In the genomic region with DNA sequence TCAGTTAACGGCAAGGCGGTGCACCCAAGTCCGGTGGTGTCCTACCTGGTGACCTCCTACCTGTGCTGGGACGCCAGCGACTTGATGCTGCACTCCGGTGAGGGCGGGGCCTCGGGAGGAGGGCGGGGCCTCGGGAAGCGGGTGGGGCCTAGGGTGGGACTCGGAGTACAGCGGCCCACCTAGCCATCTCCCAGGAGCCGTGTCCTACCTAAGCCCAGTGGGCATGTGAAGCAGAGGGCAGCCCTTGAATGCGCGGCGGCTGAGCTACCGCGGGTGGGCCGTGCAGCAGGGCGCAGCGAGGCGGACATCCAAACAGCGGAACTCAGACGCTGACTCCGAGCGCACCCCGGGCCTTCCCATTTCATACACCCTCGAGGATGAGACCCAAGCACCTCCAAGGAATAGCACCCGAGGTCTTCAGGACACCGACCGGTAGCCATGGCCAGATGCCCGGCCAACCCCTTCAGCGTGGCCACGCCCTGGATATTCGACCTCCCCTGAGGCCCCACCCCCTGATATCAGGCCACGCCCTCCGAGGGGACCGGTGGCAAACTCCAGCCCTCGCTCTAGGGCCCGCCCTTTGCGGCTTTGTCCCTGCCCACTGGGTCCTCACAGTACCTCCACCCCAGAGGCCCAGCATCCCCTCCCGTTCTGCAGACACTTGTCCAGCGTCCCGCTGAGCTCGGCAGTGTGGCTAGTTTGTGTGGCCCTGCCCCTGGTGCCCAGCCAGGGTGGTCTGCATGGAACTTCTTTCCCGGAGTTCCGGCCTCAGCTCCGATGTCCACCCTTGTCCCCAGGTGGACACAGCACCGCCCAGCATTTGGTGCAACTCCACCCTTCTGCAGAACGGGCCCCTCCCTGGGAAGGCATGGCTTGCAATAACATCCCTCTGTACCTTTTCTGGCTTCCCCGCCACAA, we compare ENCODE assay signal across 9 cellular contexts. TPM values are rescaled to one million over a fixed set of nuclear protein-coding genes. Genes with fewer than 3 reads are reported as not detected.
DNase-seq lines count a peak whose midpoint lies in the region; ATAC-seq and TF ChIP-seq lines count a peak whose summit lies in the region.
"Had no signal": no experiment of that assay in that cellular context is flagged by ENCODE, and none has a peak within 500 bp of the region (broad histone marks: within the 10 kb centered on the region; RNA-seq: fewer than 3 reads in every experiment).

No MANE protein-coding gene starts in this region.

- H3K9ac ChIP-seq in SK-N-SH: no peak overlapping the region

- POLR2A ChIA-PET in SK-N-SH (lab: Yijun Ruan, JAX): interaction anchor here (1.5 kb wide), 1 partner anchor 13 kb away, joined by 3 read pairs; no protein-coding TSS in a partner anchor
- POLR2A ChIA-PET in naive thymus-derived CD4-positive, alpha-beta T cell (lab: Charles Lee): no interaction called here

- WGBS in SK-N-SH (ENCODE audit: low lambda C conversion rate): 14% methylated on average over 30 of the region's 52 CpGs

- in situ Hi-C loops in gastrocnemius medialis (cut with MboI; ENCODE audit: low sequenced_read_pairs in 4 of 4): no loop called here

- no peaks in the 10 kb centered on the region for H3K9me2 ChIP-seq in SK-N-SH

- H4K20me1 ChIP-seq in SK-N-SH (ENCODE audit: insufficient read depth): no peaks in the 10 kb centered on the region

- H3K36me3 Mint-ChIP-seq in naive thymus-derived CD4-positive, alpha-beta T cell: peaks cover 0 to 7% (median 4%) of the 10 kb centered on the region in 5 donors

- H3K36me3 ChIP-seq in SK-N-SH (replicated peaks in 1 of 2; ENCODE audit: control insufficient read depth in 1 of 2, insufficient read depth in 2 of 2, low read length in 1 of 2): no peaks in the 10 kb centered on the region
- no peaks in the 10 kb centered on the region for H3K36me3 ChIP-seq in naive thymus-derived CD4-positive, alpha-beta T cell (ENCODE audit: control insufficient read depth in 2 of 3, insufficient read depth in 3 of 3, low read length in 3 of 3)
- no peaks in the 10 kb centered on the region for H3K36me3 ChIP-seq in gastrocnemius medialis

- intact Hi-C loops in naive thymus-derived CD4-positive, alpha-beta T cell (cut with micrococcal nuclease): loop anchor here in 1 of 2 donors (1.0 kb wide), 1 partner anchor 13 kb away; no protein-coding TSS in a partner anchor
- intact Hi-C loops in gastrocnemius medialis (cut with DNase I; ENCODE audit: low total_unique reads): no loop called here

- no peak for TF ChIP-seq RAD21 in SK-N-SH (IDR thresholded peaks at IDR 0.05; ENCODE audit: low read length)

- peak overlapping the region; percentile 69 for H3K4me2 ChIP-seq in SK-N-SH

- TF ChIP-seq POLR2A in gastrocnemius medialis (IDR thresholded peaks at IDR 0.05): no peak

- peak overlapping the region; percentile 52 to 55; a peak in 3 of 4 replicates for H3K4me3 ChIP-seq in SK-N-SH (ENCODE audit: low read depth in 2 of 2, low read length in 1 of 2)
- peak overlapping the region; percentile 49 for H3K4me3 ChIP-seq in coronary artery
- H3K4me3 ChIP-seq in naive thymus-derived CD4-positive, alpha-beta T cell (ENCODE audit: low read length): peak overlapping the region; percentile 46
- peak overlapping the region in 2 of 4 donors; percentile 25 to 28 for H3K4me3 ChIP-seq in gastrocnemius medialis

- peak; percentile 42 for DNase-seq in EH (ENCODE audit: low read depth)
- DNase-seq in SK-N-SH: peak; percentile 95
- DNase-seq in coronary artery (ENCODE audit: low spot score): no peak
- DNase-seq in naive thymus-derived CD4-positive, alpha-beta T cell: peak in 1 of 9 donors; percentile 81
- no peak for DNase-seq in gastrocnemius medialis
- no peak for DNase-seq in amniotic stem cell (lab: John Stamatoyannopoulos, UW)

- H3K4me1 Mint-ChIP-seq in naive thymus-derived CD4-positive, alpha-beta T cell: peaks cover 21 to 28% (median 28%) of the 10 kb centered on the region in 7 donors

- no peak for TF ChIP-seq EP300 in SK-N-SH (IDR thresholded peaks at IDR 0.05; ENCODE audit: borderline replicate concordance in 1 of 2, low read depth in 1 of 2, low read length in 1 of 2)

- H3K4me3 Mint-ChIP-seq in naive thymus-derived CD4-positive, alpha-beta T cell: peak overlapping the region in 9 of 10 donors; percentile 57 to 84 (median 71)

- no peak for TF ChIP-seq CTCF in SK-N-SH (IDR thresholded peaks at IDR 0.05)
- no peak for TF ChIP-seq CTCF in coronary artery (IDR thresholded peaks at IDR 0.05)
- TF ChIP-seq CTCF in gastrocnemius medialis (IDR thresholded peaks at IDR 0.05 in 4 of 5, conservative IDR thresholded peaks at IDR 0.05 in 1 of 5): no peak

- H3K27me3 ChIP-seq in SK-N-SH (ENCODE audit: insufficient read depth): peaks cover 45% of the 10 kb centered on the region
- H3K27me3 ChIP-seq in naive thymus-derived CD4-positive, alpha-beta T cell (ENCODE audit: control insufficient read depth in 2 of 2, insufficient read depth in 2 of 2, low read length in 2 of 2): peaks cover 0 to 14% of the 10 kb centered on the region in 2 donors
- peaks cover 41 to 53% (median 53%) of the 10 kb centered on the region in 3 donors for H3K27me3 ChIP-seq in gastrocnemius medialis

- no peaks in the 10 kb centered on the region for H3F3A ChIP-seq in SK-N-SH (replicated peaks; ENCODE audit: insufficient read depth)

- H3K4me1 ChIP-seq in SK-N-SH (ENCODE audit: control insufficient read depth in 1 of 2, insufficient read depth in 2 of 2, low read depth in 1 of 2, low read length in 1 of 2) (peaks cover 0 to 5% of the 10 kb centered on the region in 2 experiments; a peak in 1 of 4 replicates), gastrocnemius medialis (no peaks in the 10 kb centered on the region)
- peaks cover 0 to 4% of the 10 kb centered on the region in 2 donors for H3K4me1 ChIP-seq in naive thymus-derived CD4-positive, alpha-beta T cell (ENCODE audit: control insufficient read depth in 2 of 2, insufficient read depth in 2 of 2, low read length in 2 of 2)

- H3K9me3 Mint-ChIP-seq in naive thymus-derived CD4-positive, alpha-beta T cell: peaks cover 0 to 2% (median 0%) of the 10 kb centered on the region in 11 donors

- no peaks in the 10 kb centered on the region for H3K79me2 ChIP-seq in SK-N-SH (ENCODE audit: insufficient read depth)

- peak overlapping the region in 1 of 9 donors; percentile 50 for H3K27ac Mint-ChIP-seq in naive thymus-derived CD4-positive, alpha-beta T cell

- no peaks in the 10 kb centered on the region for H3K9me3 ChIP-seq in SK-N-SH
- H3K9me3 ChIP-seq in naive thymus-derived CD4-positive, alpha-beta T cell (ENCODE audit: control insufficient read depth in 2 of 3, low read length in 3 of 3): no peaks in the 10 kb centered on the region
- no peaks in the 10 kb centered on the region for H3K9me3 ChIP-seq in gastrocnemius medialis

- H3K27me3 Mint-ChIP-seq in naive thymus-derived CD4-positive, alpha-beta T cell: peaks cover 52 to 82% (median 69%) of the 10 kb centered on the region in 5 donors

- ATAC-seq in GM19372 (IDR thresholded peaks at IDR 0.05; ENCODE audit: low read depth, unreplicated experiment) (peak; percentile 48), HG03354 (IDR thresholded peaks at IDR 0.05; ENCODE audit: poor library complexity, severe bottlenecking, unreplicated experiment) (peak; percentile 68), gastrocnemius medialis (no peak)
- peak; percentile 47 for ATAC-seq in naive thymus-derived CD4-positive, alpha-beta T cell

- peak overlapping the region; percentile 72; the same call in 1 of the 2 replicates for H2AFZ ChIP-seq in SK-N-SH (ENCODE audit: low read depth)

- CTCF ChIA-PET in SK-N-SH (lab: Yijun Ruan, JAX): no interaction called here
- CTCF ChIA-PET in naive thymus-derived CD4-positive, alpha-beta T cell (lab: Charles Lee): no interaction called here

- no peak overlapping the region for H3K27ac ChIP-seq in SK-N-SH (ENCODE audit: low read depth in 2 of 2, low read length in 1 of 2)
- H3K27ac ChIP-seq in coronary artery: no peak overlapping the region
- H3K27ac ChIP-seq in naive thymus-derived CD4-positive, alpha-beta T cell (ENCODE audit: low read depth, low read length): no peak overlapping the region
- no peak overlapping the region for H3K27ac ChIP-seq in gastrocnemius medialis

RNA-seq across cellular contexts. Expression of gene KLK1, which starts 5.4 kb away (rescaled TPM):
- polyA plus RNA-seq in SK-N-SH (2012; rRNA removed): not detected in 2 replicates
- polyA plus RNA-seq in SK-N-SH (2012; cell fraction: cytosol; rRNA removed): not detected in 2 replicates
- polyA plus RNA-seq in SK-N-SH (2012; cell fraction: nucleus; rRNA removed): not detected in 2 replicates
- total RNA-seq in naive thymus-derived CD4-positive, alpha-beta T cell: 1 to 10 TPM in 1 of 5 experiments, not detected in 4; 1.3 TPM
- not detected for polyA plus RNA-seq in naive thymus-derived CD4-positive, alpha-beta T cell
- total RNA-seq in gastrocnemius medialis: under 1 TPM in 1 of 4 donors, not detected in 3; 0.41 TPM

RNA-seq across cellular contexts. Expression of gene KLK15, which starts 15.2 kb away (rescaled TPM):
- polyA plus RNA-seq in SK-N-SH (2012; rRNA removed): not detected in 2 replicates
- not detected in 2 replicates for polyA plus RNA-seq in SK-N-SH (2012; cell fraction: cytosol; rRNA removed)
- polyA plus RNA-seq in SK-N-SH (2012; cell fraction: nucleus; rRNA removed): not detected in 2 replicates
- not detected for total RNA-seq in naive thymus-derived CD4-positive, alpha-beta T cell
- polyA plus RNA-seq in naive thymus-derived CD4-positive, alpha-beta T cell: not detected
- total RNA-seq in gastrocnemius medialis: not detected
- total RNA-seq: temporal lobe had no signal

RNA-seq across cellular contexts. Expression of gene ACP4, which starts 28.0 kb away (rescaled TPM):
- polyA plus RNA-seq in SK-N-SH (2012; rRNA removed): not detected in 2 replicates
- polyA plus RNA-seq in SK-N-SH (2012; cell fraction: cytosol; rRNA removed): not detected in 2 replicates
- polyA plus RNA-seq in SK-N-SH (2012; cell fraction: nucleus; rRNA removed): not detected in 2 replicates
- not detected for total RNA-seq in naive thymus-derived CD4-positive, alpha-beta T cell
- not detected for polyA plus RNA-seq in naive thymus-derived CD4-positive, alpha-beta T cell
- total RNA-seq in gastrocnemius medialis: not detected
- total RNA-seq: temporal lobe had no signal

RNA-seq across cellular contexts. Expression of gene KLK3, which starts 36.5 kb away (rescaled TPM):
- polyA plus RNA-seq in SK-N-SH (2012; rRNA removed): not detected in 2 replicates
- polyA plus RNA-seq in SK-N-SH (2012; cell fraction: cytosol; rRNA removed): not detected in 2 replicates
- polyA plus RNA-seq in SK-N-SH (2012; cell fraction: nucleus; rRNA removed): not detected in 2 replicates
- total RNA-seq in naive thymus-derived CD4-positive, alpha-beta T cell: not detected
- not detected for polyA plus RNA-seq in naive thymus-derived CD4-positive, alpha-beta T cell
- not detected for total RNA-seq in gastrocnemius medialis
- total RNA-seq: temporal lobe had no signal

RNA-seq across cellular contexts. Expression of gene GPR32, which starts 47.9 kb away (rescaled TPM):
- polyA plus RNA-seq in SK-N-SH (2012; rRNA removed): not detected in 2 replicates
- polyA plus RNA-seq in SK-N-SH (2012; cell fraction: cytosol; rRNA removed): not detected in 2 replicates
- polyA plus RNA-seq in SK-N-SH (2012; cell fraction: nucleus; rRNA removed): 0.07 TPM in 1 of 2 replicates, not detected in the other
- not detected for total RNA-seq in naive thymus-derived CD4-positive, alpha-beta T cell
- not detected for polyA plus RNA-seq in naive thymus-derived CD4-positive, alpha-beta T cell
- total RNA-seq in gastrocnemius medialis: not detected
- total RNA-seq: temporal lobe had no signal

Comparison
In these comparisons a context has a peak if more than half of its experiments do, and no peak if none do; other contexts are left out.
1. DNase-seq: peak in EH (single experiment) and SK-N-SH (single experiment); none in coronary artery (single experiment), gastrocnemius medialis (0 of 2) and amniotic stem cell (single experiment).
2. ATAC-seq: peak in GM19372 (single experiment), HG03354 (single experiment) and naive thymus-derived CD4-positive, alpha-beta T cell (single experiment); none in gastrocnemius medialis (0 of 2).